ENCODE assay signal across 12 cellular contexts in genomic region chr7:42091461-42092229, GRCh38.
DNase-seq lines count a peak whose midpoint lies in the region; ATAC-seq and TF ChIP-seq lines count a peak whose summit lies in the region.
"Had no signal": no experiment of that assay in that cellular context is flagged by ENCODE, and none has a peak within 500 bp of the region (broad histone marks: within the 10 kb centered on the region; RNA-seq: fewer than 3 reads in every experiment).

No MANE protein-coding gene starts in this region.

- peak overlapping the region; percentile 56 for H2AFZ ChIP-seq in mammary epithelial cell (ENCODE audit: low read depth, low read length)

- CTCF ChIA-PET in mammary epithelial cell (lab: Charles Lee; ENCODE audit: low non-redundant PET) = no interaction called here

- TF ChIP-seq CTCF in mammary epithelial cell (conservative IDR thresholded peaks at IDR 0.05 in 1 of 2, IDR thresholded peaks at IDR 0.05 in 1 of 2; ENCODE audit: extremely low read depth in 1 of 2, insufficient read depth in 1 of 2, low read depth in 1 of 2, low read length in 2 of 2) (no peak), dorsolateral prefrontal cortex (IDR thresholded peaks at IDR 0.05 in 54 of 56, conservative IDR thresholded peaks at IDR 0.05 in 2 of 56; ENCODE audit: low read depth in 1 of 56, partially characterized antibody in 56 of 56) (no peak)

- BruUV-seq in mammary epithelial cell (replicated peaks; lab: Mats Ljungman, UMichigan) = no TSS peak

- peak overlapping the region; percentile 19 for H3K27ac ChIP-seq in mammary epithelial cell (ENCODE audit: insufficient read depth, low read depth, low read length)
- peak overlapping the region; percentile 64 for H3K27ac ChIP-seq in stomach smooth muscle (ENCODE audit: low read length)
- H3K27ac ChIP-seq in dorsolateral prefrontal cortex = peak overlapping the region in 1 of 59 donors; percentile 40

- no peaks in the 10 kb centered on the region for H4K20me1 ChIP-seq in mammary epithelial cell (ENCODE audit: insufficient read depth, low read length)

- ATAC-seq in left colon = peak; percentile 9
- ATAC-seq in HG02798 (IDR thresholded peaks at IDR 0.05; ENCODE audit: poor library complexity, unreplicated experiment) = no peak

- intact Hi-C loops in mammary epithelial cell (cut with micrococcal nuclease) = loop anchor here (10.0 kb wide), 1 partner anchor 143 kb away; the partner anchor contains the start of gene GLI3
- intact Hi-C loops in left colon (cut with DNase I, micrococcal nuclease) = no loop called here
- intact Hi-C loops in dorsolateral prefrontal cortex (cut with DNase I) = no loop called here

- peak overlapping the region; percentile 56 for H3K4me2 ChIP-seq in mammary epithelial cell (ENCODE audit: insufficient read depth, low read depth, low read length)
- H3K4me2 ChIP-seq: SK-N-SH had no signal

- H3K36me3 ChIP-seq in mammary epithelial cell (ENCODE audit: insufficient read depth, low read length) (no peaks in the 10 kb centered on the region), stomach smooth muscle (ENCODE audit: control insufficient read depth in 2 of 2, insufficient read depth in 2 of 2, low read length in 2 of 2) (no peaks in the 10 kb centered on the region)

- peak; percentile 27 for DNase-seq in HuH-7.5 (ENCODE audit: low spot score)
- peak; percentile 34 for DNase-seq in mammary epithelial cell
- no peak for DNase-seq in left colon
- no peak for DNase-seq in activated effector memory CD4-positive, alpha-beta T cell treated with Interleukin-2 at 50 U/mL for 16 hours
- no peak for DNase-seq in dorsolateral prefrontal cortex
- DNase-seq: activated CD4-positive, alpha-beta memory T cell treated with anti-CD3 and anti-CD28 coated beads for 36 hours; activated naive CD8-positive, alpha-beta T cell treated with anti-CD3 and anti-CD28 coated beads, Interleukin-2, amount 10 ng/mL, durations not matched to agents 7 days and 5 days; Calu3; NCI-H2171 treated with DMSO at 0.1 percent for 48 hours; SK-N-SH had no signal

- H3K9ac ChIP-seq in mammary epithelial cell (ENCODE audit: insufficient read depth, low read length) = no peak overlapping the region
- H3K9ac ChIP-seq in stomach smooth muscle (ENCODE audit: low read length in 2 of 2) = peak overlapping the region in 1 of 2 donors; percentile 19
- H3K9ac ChIP-seq: SK-N-SH had no signal

- H3K4me3 ChIP-seq in mammary epithelial cell (replicated peaks in 1 of 3; ENCODE audit: insufficient read depth in 1 of 3, low read depth in 2 of 3, low read length in 3 of 3) (no peak overlapping the region), stomach smooth muscle (ENCODE audit: low read length in 2 of 2) (peak overlapping the region; percentile 0 to 47), dorsolateral prefrontal cortex (no peak overlapping the region)

- dilution Hi-C loops in mammary epithelial cell (cut with HindIII; ENCODE audit: low sequenced_read_pairs) = no loop called here

- H3K27me3 ChIP-seq in mammary epithelial cell (ENCODE audit: insufficient read depth, low read length) (no peaks in the 10 kb centered on the region), stomach smooth muscle (ENCODE audit: control insufficient read depth in 1 of 2, insufficient read depth in 2 of 2, low read length in 2 of 2) (no peaks in the 10 kb centered on the region), dorsolateral prefrontal cortex (peaks cover 0 to 7% (median 0%) of the 10 kb centered on the region in 45 donors)

- peaks cover 25% of the 10 kb centered on the region for H3K4me1 ChIP-seq in mammary epithelial cell (ENCODE audit: insufficient read depth, low read length)
- peaks cover 35% of the 10 kb centered on the region for H3K4me1 ChIP-seq in stomach smooth muscle (ENCODE audit: control insufficient read depth, insufficient read depth, low read length)

- in situ Hi-C loops in mammary epithelial cell (cut with MboI; ENCODE audit: low sequenced_read_pairs in 2 of 2) = no loop called here

- H3K9me3 ChIP-seq in mammary epithelial cell (replicated peaks; ENCODE audit: insufficient read depth, low read length) (no peaks in the 10 kb centered on the region), stomach smooth muscle (ENCODE audit: control insufficient read depth in 2 of 2, low read length in 2 of 2) (no peaks in the 10 kb centered on the region)
- H3K9me3 ChIP-seq: SK-N-SH had no signal

- 12% methylated on average over 22 of the region's 22 CpGs for WGBS in mammary epithelial cell (ENCODE audit: low coverage, missing lambda C conversion rate)

- peaks cover 38% of the 10 kb centered on the region for H3K79me2 ChIP-seq in mammary epithelial cell (ENCODE audit: insufficient read depth, low read length)

Comparison
In these comparisons a context has a peak if more than half of its experiments do, and no peak if none do; other contexts are left out.
1. DNase-seq: peak in HuH-7.5 (single experiment) and mammary epithelial cell (single experiment); none in left colon (0 of 2), activated effector memory CD4-positive, alpha-beta T cell treated with Interleukin-2 at 50 U/mL for 16 hours (single experiment) and dorsolateral prefrontal cortex (0 of 10).
2. H3K4me3 ChIP-seq: peak in stomach smooth muscle (2 of 2); none in mammary epithelial cell (0 of 3) and dorsolateral prefrontal cortex (0 of 59).